Comparison of ENCODE assay signal across 8 cellular contexts in the genomic region with DNA sequence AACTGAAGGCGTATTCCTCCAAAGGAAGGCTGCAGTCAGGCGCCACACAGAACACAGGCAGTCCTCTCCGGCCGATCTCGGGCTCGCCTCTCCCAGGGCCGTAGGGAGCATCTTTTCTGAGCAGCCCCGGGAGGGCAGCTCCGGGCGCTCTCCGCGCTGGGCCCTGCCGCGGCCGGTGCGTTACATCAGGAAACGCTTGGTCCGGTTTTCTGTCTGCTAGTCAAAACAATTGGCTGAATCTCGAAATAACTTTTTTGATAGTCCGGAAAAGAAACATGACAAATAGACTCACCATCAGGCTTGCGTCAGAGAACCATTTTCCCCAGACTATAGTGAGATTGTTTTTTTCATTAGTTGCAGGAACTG.
DNase-seq lines count a peak whose midpoint lies in the region; ATAC-seq and TF ChIP-seq lines count a peak whose summit lies in the region.

No MANE protein-coding gene starts in this region.

- POLR2A ChIA-PET in CD4-positive, alpha-beta T cell (lab: Charles Lee): interaction anchor here (0.6 to 9.7 kb wide), 6 partner anchors 47 to 781 kb away, joined by 3 to 498 read pairs (median 4); partner anchors contain the start of gene TRIM13

- H3K4me3 Mint-ChIP-seq in CD4-positive, alpha-beta T cell: peak overlapping the region; percentile 91
- peak overlapping the region; percentile 92 for H3K4me3 Mint-ChIP-seq in activated T-helper 17 cell treated with anti-CD3 and anti-CD28 coated beads, Interleukin-2, amount 50 U/mL, for 72 hours

- no peak for TF ChIP-seq CTCF in CD4-positive, alpha-beta T cell (IDR thresholded peaks at IDR 0.05)
- TF ChIP-seq CTCF in cardiac muscle cell (IDR thresholded peaks at IDR 0.05; ENCODE audit: low read depth, low read length) (no peak), retinal pigment epithelial cell (conservative IDR thresholded peaks at IDR 0.05; ENCODE audit: low read depth, low read length) (no peak)

- H3K27ac ChIP-seq in CD4-positive, alpha-beta T cell (ENCODE audit: low read depth, low read length): no peak overlapping the region
- H3K27ac ChIP-seq in cardiac muscle cell: no peak overlapping the region

- DNase-seq in CD4-positive, alpha-beta T cell: peak in 4 of 10 experiments; percentile 8 to 40 (median 25)
- DNase-seq in cardiac muscle cell (ENCODE audit: low read depth in 1 of 2, low spot score in 1 of 2): peak; percentile 41 to 52
- no peak for DNase-seq in retinal pigment epithelial cell (ENCODE audit: low read depth)

- CTCF ChIA-PET in CD4-positive, alpha-beta T cell (lab: Charles Lee): interaction anchor here (0.7 to 1.1 kb wide), 2 partner anchors 133 to 154 kb away, joined by 3 read pairs; no protein-coding TSS in a partner anchor

- no peaks in the 10 kb centered on the region for H3K9me3 Mint-ChIP-seq in CD4-positive, alpha-beta T cell
- no peaks in the 10 kb centered on the region for H3K9me3 Mint-ChIP-seq in activated T-helper 17 cell treated with anti-CD3 and anti-CD28 coated beads, Interleukin-2, amount 50 U/mL, for 72 hours

- H3K4me1 Mint-ChIP-seq in CD4-positive, alpha-beta T cell (ENCODE audit: low read depth): peaks cover 59% of the 10 kb centered on the region
- peaks cover 30% of the 10 kb centered on the region for H3K4me1 Mint-ChIP-seq in activated T-helper 17 cell treated with anti-CD3 and anti-CD28 coated beads, Interleukin-2, amount 50 U/mL, for 72 hours

- peak; percentile 22 for ATAC-seq in CD4-positive, alpha-beta T cell (ENCODE audit: poor library complexity)
- ATAC-seq in HG02763 (IDR thresholded peaks at IDR 0.05; ENCODE audit: unreplicated experiment) (peak; percentile 6), GM19455 (IDR thresholded peaks at IDR 0.05; ENCODE audit: unreplicated experiment) (no peak), HG02571 (IDR thresholded peaks at IDR 0.05; ENCODE audit: unreplicated experiment) (no peak), HG03175 (IDR thresholded peaks at IDR 0.05; ENCODE audit: unreplicated experiment) (no peak)
- ATAC-seq in activated T-helper 17 cell treated with anti-CD3 and anti-CD28 coated beads, Interleukin-2, amount 50 U/mL, for 72 hours (replicated peaks): peak; percentile 22

- peak overlapping the region; percentile 94 for H3K27ac Mint-ChIP-seq in CD4-positive, alpha-beta T cell
- H3K27ac Mint-ChIP-seq in activated T-helper 17 cell treated with anti-CD3 and anti-CD28 coated beads, Interleukin-2, amount 50 U/mL, for 72 hours: peak overlapping the region; percentile 58

- no peaks in the 10 kb centered on the region for H3K36me3 ChIP-seq in cardiac muscle cell

- H3K27me3 ChIP-seq in CD4-positive, alpha-beta T cell (ENCODE audit: control insufficient read depth, insufficient read depth, low read length): peaks cover 64% of the 10 kb centered on the region
- H3K27me3 ChIP-seq in cardiac muscle cell: peaks cover 100% of the 10 kb centered on the region

- peaks cover 87% of the 10 kb centered on the region for H3K27me3 Mint-ChIP-seq in CD4-positive, alpha-beta T cell
- H3K27me3 Mint-ChIP-seq in activated T-helper 17 cell treated with anti-CD3 and anti-CD28 coated beads, Interleukin-2, amount 50 U/mL, for 72 hours: peaks cover 17% of the 10 kb centered on the region

- H3K9me3 ChIP-seq in CD4-positive, alpha-beta T cell (ENCODE audit: control insufficient read depth, low read length): no peaks in the 10 kb centered on the region
- H3K9me3 ChIP-seq in cardiac muscle cell (ENCODE audit: low read depth): no peaks in the 10 kb centered on the region

- peaks cover 24% of the 10 kb centered on the region for H3K36me3 Mint-ChIP-seq in CD4-positive, alpha-beta T cell (ENCODE audit: low read depth)
- peaks cover 15% of the 10 kb centered on the region for H3K36me3 Mint-ChIP-seq in activated T-helper 17 cell treated with anti-CD3 and anti-CD28 coated beads, Interleukin-2, amount 50 U/mL, for 72 hours (ENCODE audit: low read depth)

- intact Hi-C loops in CD4-positive, alpha-beta T cell (cut with DNase I, micrococcal nuclease): loop anchor here (5.0 kb wide), 2 partner anchors 107 to 762 kb away; no protein-coding TSS in a partner anchor

- peaks cover 14% of the 10 kb centered on the region for H3K4me1 ChIP-seq in cardiac muscle cell (ENCODE audit: low read depth)

- no peak overlapping the region for H3K4me3 ChIP-seq in cardiac muscle cell
- peak overlapping the region; percentile 30 for H3K4me3 ChIP-seq in retinal pigment epithelial cell (ENCODE audit: low read length)

Comparison
In these comparisons a context has a peak if more than half of its experiments do, and no peak if none do; other contexts are left out.
1. ATAC-seq: peak in CD4-positive, alpha-beta T cell (single experiment), HG02763 (single experiment) and activated T-helper 17 cell treated with anti-CD3 and anti-CD28 coated beads, Interleukin-2, amount 50 U/mL, for 72 hours (single experiment); none in GM19455 (single experiment), HG02571 (single experiment) and HG03175 (single experiment).